Comparison of ENCODE assay signal across 8 cellular contexts in genomic region chr17:17935321-17936271, GRCh38. TPM values are rescaled to one million over a fixed set of nuclear protein-coding genes. Genes with fewer than 3 reads are reported as not detected.
DNase-seq lines count a peak whose midpoint lies in the region; ATAC-seq and TF ChIP-seq lines count a peak whose summit lies in the region.

No MANE protein-coding gene starts in this region.

- ATAC-seq in Right ventricle myocardium inferior: peak; percentile 56
- no peak for ATAC-seq in HG02981 (IDR thresholded peaks at IDR 0.05; ENCODE audit: unreplicated experiment)
- no peak for ATAC-seq in GM18867 (IDR thresholded peaks at IDR 0.05; ENCODE audit: unreplicated experiment)
- ATAC-seq in HG03139 (IDR thresholded peaks at IDR 0.05; ENCODE audit: unreplicated experiment): no peak

- intact Hi-C loops in Right ventricle myocardium inferior (cut with DNase I): no loop called here
- intact Hi-C loops in cardiac septum (cut with DNase I): no loop called here
- intact Hi-C loops in lower leg skin (cut with DNase I; ENCODE audit: low total_unique reads): no loop called here

- no peaks in the 10 kb centered on the region for H3K36me3 ChIP-seq in brain microvascular endothelial cell (replicated peaks)

- no peak overlapping the region for H3K4me3 ChIP-seq in brain microvascular endothelial cell (ENCODE audit: low read depth, low read length)
- no peak overlapping the region for H3K4me3 ChIP-seq in lower leg skin (ENCODE audit: low read depth, poor library complexity, severe bottlenecking)

- in situ Hi-C loops in brain microvascular endothelial cell (cut with HindIII; ENCODE audit: low pct_ligation_motif_present, low sequenced_read_pairs) (no loop called here), GM13976 (cut with MboI; ENCODE audit: low sequenced_read_pairs, unreplicated experiment) (no loop called here)

- peak overlapping the region; percentile 71 for H3K27ac ChIP-seq in brain microvascular endothelial cell

- no peak for TF ChIP-seq POLR2A in lower leg skin (IDR thresholded peaks at IDR 0.05)

- no peaks in the 10 kb centered on the region for H3K27me3 ChIP-seq in brain microvascular endothelial cell (replicated peaks)

- 63 to 66% methylated on average over 6 of the region's 6 CpGs for WGBS in lower leg skin, 2 donors

- DNase-seq in Right ventricle myocardium inferior (ENCODE audit: missing footprints) (no peak), cardiac septum (ENCODE audit: low spot score) (no peak), brain microvascular endothelial cell (peak; percentile 86), lower leg skin (ENCODE audit: low spot score in 2 of 2) (peak; percentile 72 to 90), GM13976 (ENCODE audit: low spot score) (no peak)

- TF ChIP-seq CTCF in brain microvascular endothelial cell (IDR thresholded peaks at IDR 0.05; ENCODE audit: low read depth, low read length, missing control alignments) (no peak), lower leg skin (IDR thresholded peaks at IDR 0.05) (no peak), GM13976 (IDR thresholded peaks at IDR 0.05; ENCODE audit: borderline replicate concordance, control extremely low read depth, extremely low read depth, insufficient read depth, missing control alignments) (no peak)

RNA-seq across cellular contexts. Expression of gene TOM1L2, which starts 36.6 kb away (rescaled TPM):
- total RNA-seq in Right ventricle myocardium inferior (246 TPM), cardiac septum (261 TPM), lower leg skin (100 to 1,000 TPM; 119 to 555 (median 155) TPM)

RNA-seq across cellular contexts. Expression of gene DRC3, which starts 37.1 kb away (rescaled TPM):
- 1.6 TPM for total RNA-seq in Right ventricle myocardium inferior
- total RNA-seq in cardiac septum: 1.9 TPM
- 1 to 10 TPM in 3 of 4 donors, under 1 TPM in 1; 0.93 to 6.4 (median 4.0) TPM for total RNA-seq in lower leg skin

Comparison
In these comparisons a context has a peak if more than half of its experiments do, and no peak if none do; other contexts are left out.
1. DNase-seq: peak in brain microvascular endothelial cell (single experiment) and lower leg skin (2 of 2); none in Right ventricle myocardium inferior (single experiment), cardiac septum (single experiment) and GM13976 (single experiment).